ENCODE assay signal across 23 cellular contexts in genomic region chr11:61010466-61011238, GRCh38. TPM values are rescaled to one million over a fixed set of nuclear protein-coding genes. Genes with fewer than 3 reads are reported as not detected.
DNase-seq lines count a peak whose midpoint lies in the region; ATAC-seq, FAIRE-seq and TF ChIP-seq lines count a peak whose summit lies in the region.
"Had no signal": no experiment of that assay in that cellular context is flagged by ENCODE, and none has a peak within 500 bp of the region (broad histone marks: within the 10 kb centered on the region; RNA-seq: fewer than 3 reads in every experiment).

No MANE protein-coding gene starts in this region.

- in situ Hi-C loops in KBM-7 (cut with MboI; ENCODE audit: low pct_unique_long_range_greater_than_20kb, low sequenced_read_pairs): no loop called here

- peak; percentile 28 for FAIRE-seq in bronchial epithelial cell (lab: Jason Lieb, UNC)
- FAIRE-seq: colon, GM19239, keratinocyte had no signal

- no peaks in the 10 kb centered on the region for H3K27me3 Mint-ChIP-seq in activated naive CD4-positive, alpha-beta T cell treated with anti-CD3 and anti-CD28 coated beads, Interleukin-2, amount 50 U/mL, for 24 hours
- H3K27me3 Mint-ChIP-seq in T-helper 17 cell: no peaks in the 10 kb centered on the region

- H3K9me3 Mint-ChIP-seq in activated naive CD4-positive, alpha-beta T cell treated with anti-CD3 and anti-CD28 coated beads, Interleukin-2, amount 50 U/mL, for 24 hours: no peaks in the 10 kb centered on the region
- H3K9me3 Mint-ChIP-seq in stimulated activated effector memory CD8-positive, alpha-beta T cell treated with anti-CD3 and anti-CD28 coated beads, Interleukin-12 subunit alpha, Interleukin-12 subunit beta, amount 100 ng/mL, for 72 hours: no peaks in the 10 kb centered on the region

- no peak overlapping the region for H3K4me3 Mint-ChIP-seq in activated naive CD4-positive, alpha-beta T cell treated with anti-CD3 and anti-CD28 coated beads, Interleukin-2, amount 50 U/mL, for 24 hours
- H3K4me3 Mint-ChIP-seq in T-helper 17 cell: peak overlapping the region; percentile 36
- no peak overlapping the region for H3K4me3 Mint-ChIP-seq in stimulated activated effector memory CD8-positive, alpha-beta T cell treated with anti-CD3 and anti-CD28 coated beads, Interleukin-12 subunit alpha, Interleukin-12 subunit beta, amount 100 ng/mL, for 72 hours
- H3K4me3 Mint-ChIP-seq: CD14-positive monocyte had no signal

- peaks cover 68% of the 10 kb centered on the region for H3K4me1 Mint-ChIP-seq in activated naive CD4-positive, alpha-beta T cell treated with anti-CD3 and anti-CD28 coated beads, Interleukin-2, amount 50 U/mL, for 24 hours
- peaks cover 29% of the 10 kb centered on the region for H3K4me1 Mint-ChIP-seq in T-helper 17 cell
- H3K4me1 Mint-ChIP-seq in stimulated activated effector memory CD8-positive, alpha-beta T cell treated with anti-CD3 and anti-CD28 coated beads, Interleukin-12 subunit alpha, Interleukin-12 subunit beta, amount 100 ng/mL, for 72 hours: peaks cover 18% of the 10 kb centered on the region

- H3K9me3 ChIP-seq in T-helper 17 cell (ENCODE audit: control insufficient read depth, low read length, poor library complexity, severe bottlenecking): no peaks in the 10 kb centered on the region

- H3K27me3 ChIP-seq in bronchial epithelial cell (ENCODE audit: control insufficient read depth, insufficient read depth, low read length): peaks cover 2% of the 10 kb centered on the region

- no peak overlapping the region for H3K4me3 ChIP-seq in bronchial epithelial cell (ENCODE audit: low read depth, low read length)

- H3K36me3 ChIP-seq in bronchial epithelial cell (ENCODE audit: control insufficient read depth, insufficient read depth, low read length): no peaks in the 10 kb centered on the region

- no peak for DNase-seq in activated naive CD4-positive, alpha-beta T cell treated with Interleukin-2 at 50 U/mL for 16 hours
- DNase-seq in T-helper 17 cell (no peak), bronchial epithelial cell (ENCODE audit: low read depth) (no peak), NK-92 (lab: John Stamatoyannopoulos, UW; ENCODE audit: unreplicated experiment) (no peak), KBM-7 (no peak)
- DNase-seq in stimulated activated effector memory CD8-positive, alpha-beta T cell treated with anti-CD3 and anti-CD28 coated beads, Interleukin-12 subunit alpha, Interleukin-12 subunit beta, amount 100 ng/mL, for 72 hours (ENCODE audit: low spot score in 2 of 2): no peak
- DNase-seq: activated CD8-positive, alpha-beta memory T cell treated with anti-CD3 and anti-CD28 coated beads for 24 hours; DMS 273 treated with DMSO at 0.1 percent for 48 hours; NCI-H1048; NCI-H187; NCI-H526; right cardiac atrium; RPMI8226; stimulated activated CD4-positive, alpha-beta T cell treated with anti-CD3 and anti-CD28 coated beads, Interleukin-12 subunit alpha, Interleukin-12 subunit beta, amount 100 ng/mL, for 4 hours; stimulated activated CD4-positive, alpha-beta T cell treated with anti-CD3 and anti-CD28 coated beads, Interleukin-4, amount 100 ng/mL, for 24 hours; stimulated activated naive CD4-positive, alpha-beta T cell had no signal

- H3K27ac Mint-ChIP-seq in activated naive CD4-positive, alpha-beta T cell treated with anti-CD3 and anti-CD28 coated beads, Interleukin-2, amount 50 U/mL, for 24 hours: peak overlapping the region; percentile 95
- H3K27ac Mint-ChIP-seq in T-helper 17 cell: peak overlapping the region; percentile 95
- peak overlapping the region; percentile 85 for H3K27ac Mint-ChIP-seq in stimulated activated effector memory CD8-positive, alpha-beta T cell treated with anti-CD3 and anti-CD28 coated beads, Interleukin-12 subunit alpha, Interleukin-12 subunit beta, amount 100 ng/mL, for 72 hours
- H3K27ac Mint-ChIP-seq: CD14-positive monocyte had no signal

- no peak for TF ChIP-seq CTCF in bronchial epithelial cell (IDR thresholded peaks at IDR 0.05; ENCODE audit: insufficient read depth, low read length, severe bottlenecking)

- no peak for ATAC-seq in T-helper 17 cell
- no peak for ATAC-seq in stimulated activated effector memory CD8-positive, alpha-beta T cell treated with anti-CD3 and anti-CD28 coated beads, Interleukin-12 subunit alpha, Interleukin-12 subunit beta, amount 100 ng/mL, for 72 hours
- ATAC-seq: right cardiac atrium had no signal

- H3K36me3 Mint-ChIP-seq in activated naive CD4-positive, alpha-beta T cell treated with anti-CD3 and anti-CD28 coated beads, Interleukin-2, amount 50 U/mL, for 24 hours: peaks cover 28% of the 10 kb centered on the region
- H3K36me3 Mint-ChIP-seq in T-helper 17 cell (ENCODE audit: low read depth): peaks cover 7% of the 10 kb centered on the region
- H3K36me3 Mint-ChIP-seq in stimulated activated effector memory CD8-positive, alpha-beta T cell treated with anti-CD3 and anti-CD28 coated beads, Interleukin-12 subunit alpha, Interleukin-12 subunit beta, amount 100 ng/mL, for 72 hours: peaks cover 93% of the 10 kb centered on the region

RNA-seq across cellular contexts. Expression of gene CD6, which starts 39.2 kb away (rescaled TPM):
- 100 to 1,000 TPM; 533 to 568 TPM for total RNA-seq in T-helper 17 cell
- not detected in 2 replicates for total RNA-seq in bronchial epithelial cell
- total RNA-seq: fibroblast of lung, SK-MEL-5 had no signal

RNA-seq across cellular contexts. Expression of gene SLC15A3, which starts 58.7 kb away (rescaled TPM):
- total RNA-seq in T-helper 17 cell (10 to 100 TPM in 1 of 2 donors, 1 to 10 TPM in 1; 3.5 to 11.2 TPM), bronchial epithelial cell (0.38 and 1.3 TPM in 2 replicates)

Comparison
In these comparisons a context has a peak if more than half of its experiments do, and no peak if none do; other contexts are left out.
1. RNA of gene CD6, which starts 39.2 kb away (total RNA-seq): 533 to 568 TPM in T-helper 17 cell; not detected in bronchial epithelial cell; every median in the first group is over 100 times any median in the second.
2. Peak in every context shown above with its lines, with median percentiles within 50 percentile points of each other: H3K27ac Mint-ChIP-seq.